In genomic region chr10:103757531-103758293, GRCh38 we compare ENCODE assay signal across 9 cellular contexts.
DNase-seq lines count a peak whose midpoint lies in the region; ATAC-seq and TF ChIP-seq lines count a peak whose summit lies in the region.
"Had no signal": no experiment of that assay in that cellular context is flagged by ENCODE, and none has a peak within 500 bp of the region (broad histone marks: within the 10 kb centered on the region; RNA-seq: fewer than 3 reads in every experiment).

No MANE protein-coding gene starts in this region.

- H2AFZ ChIP-seq in GM23248: no peak overlapping the region
- H2AFZ ChIP-seq: parathyroid adenoma had no signal

- H3K79me2 ChIP-seq in GM23248 (ENCODE audit: insufficient read depth): no peaks in the 10 kb centered on the region
- H3K79me2 ChIP-seq: parathyroid adenoma had no signal

- WGBS in GM23248 (ENCODE audit: low coverage in 1 of 2, low lambda C conversion rate in 2 of 2, missing lambda C conversion rate in 2 of 2), 2 experiments: 58 to 69% methylated on average over 18 of the region's 18 CpGs

- CTCF ChIA-PET in HEK293T (lab: Yijun Ruan, JAX): interaction anchor here (0.8 to 1.2 kb wide), 3 partner anchors 11 to 44 kb away, joined by 3 read pairs; no protein-coding TSS in a partner anchor

- peak overlapping the region in 2 of 5 donors; percentile 23 to 68 for H3K4me3 Mint-ChIP-seq in immature natural killer cell
- no peak overlapping the region for H3K4me3 Mint-ChIP-seq in stimulated activated naive B cell treated with anti-CD40 and anti-IgM and Interleukin-4, amounts not matched to agents 10 μg/mL and 1 μg/mL and 100 μg/mL, for 72 hours

- peak overlapping the region; percentile 17 for H3K9ac ChIP-seq in GM23248
- H3K9ac ChIP-seq: parathyroid adenoma had no signal

- no peaks in the 10 kb centered on the region for H3K9me3 ChIP-seq in GM23248 (ENCODE audit: low read depth)

- POLR2A ChIA-PET in HEK293T (lab: Yijun Ruan, JAX): no interaction called here

- no peak for TF ChIP-seq CTCF in astrocyte of the spinal cord (IDR thresholded peaks at IDR 0.05; ENCODE audit: low read depth, low read length)

- peak overlapping the region; percentile 82 for H3K27ac ChIP-seq in GM23248
- H3K27ac ChIP-seq: parathyroid adenoma had no signal

- peaks cover 0 to 7% (median 5%) of the 10 kb centered on the region in 3 donors for H3K27me3 Mint-ChIP-seq in immature natural killer cell (ENCODE audit: low read depth in 3 of 3)
- peaks cover 26 to 35% of the 10 kb centered on the region in 2 donors for H3K27me3 Mint-ChIP-seq in stimulated activated naive B cell treated with anti-CD40 and anti-IgM and Interleukin-4, amounts not matched to agents 10 μg/mL and 1 μg/mL and 100 μg/mL, for 72 hours

- peak; percentile 25 to 37 for ATAC-seq in stimulated activated naive B cell treated with anti-CD40 and anti-IgM and Interleukin-4, amounts not matched to agents 10 μg/mL and 1 μg/mL and 100 μg/mL, for 72 hours (replicated peaks)

- H3K4me2 ChIP-seq in GM23248 (ENCODE audit: unreplicated experiment): no peak overlapping the region

- no peaks in the 10 kb centered on the region for H3K9me2 ChIP-seq in GM23248 (ENCODE audit: insufficient read depth)

- H3K4me1 Mint-ChIP-seq in immature natural killer cell: peaks cover 13 to 19% of the 10 kb centered on the region in 2 donors
- peaks cover 22 to 28% of the 10 kb centered on the region in 2 donors for H3K4me1 Mint-ChIP-seq in stimulated activated naive B cell treated with anti-CD40 and anti-IgM and Interleukin-4, amounts not matched to agents 10 μg/mL and 1 μg/mL and 100 μg/mL, for 72 hours

- H3K4me1 ChIP-seq in GM23248 (ENCODE audit: insufficient read depth): peaks cover 24% of the 10 kb centered on the region

- H3K4me3 ChIP-seq in GM23248 (no peak overlapping the region), astrocyte of the spinal cord (ENCODE audit: low read depth, low read length) (no peak overlapping the region)

- no peaks in the 10 kb centered on the region for H4K20me1 ChIP-seq in GM23248 (ENCODE audit: insufficient read depth)

- no peaks in the 10 kb centered on the region for H3K36me3 Mint-ChIP-seq in immature natural killer cell
- H3K36me3 Mint-ChIP-seq in stimulated activated naive B cell treated with anti-CD40 and anti-IgM and Interleukin-4, amounts not matched to agents 10 μg/mL and 1 μg/mL and 100 μg/mL, for 72 hours: peaks cover 0 to 1% of the 10 kb centered on the region in 2 donors

- DNase-seq in GM23248 (peak; percentile 77), RPMI7951 (ENCODE audit: low read depth) (peak; percentile 96), astrocyte of the spinal cord (ENCODE audit: low read depth, low spot score) (peak; percentile 87), immature natural killer cell (peak; percentile 14 to 34 (median 22)), HEK293T (ENCODE audit: extremely low spot score) (no peak), 8988T (no peak), NCI-H510A treated with DMSO at 0.1 percent for 48 hours (lab: John Stamatoyannopoulos, UW) (no peak)
- no peak for DNase-seq in stimulated activated naive B cell treated with anti-CD40 and anti-IgM and Interleukin-4, amounts not matched to agents 10 μg/mL and 1 μg/mL and 100 μg/mL, for 72 hours

- in situ Hi-C loops in GM23248 (cut with MboI) (no loop called here), astrocyte of the spinal cord (cut with HindIII; ENCODE audit: low sequenced_read_pairs) (no loop called here)

- no peaks in the 10 kb centered on the region for H3K27me3 ChIP-seq in GM23248 (replicated peaks; ENCODE audit: insufficient read depth)

- peaks cover 0 to under 1% (median 0%) of the 10 kb centered on the region in 6 donors for H3K9me3 Mint-ChIP-seq in immature natural killer cell
- H3K9me3 Mint-ChIP-seq in stimulated activated naive B cell treated with anti-CD40 and anti-IgM and Interleukin-4, amounts not matched to agents 10 μg/mL and 1 μg/mL and 100 μg/mL, for 72 hours: no peaks in the 10 kb centered on the region

- H3K36me3 ChIP-seq in GM23248 (ENCODE audit: low read depth): no peaks in the 10 kb centered on the region

- peak overlapping the region in 1 of 6 donors; percentile 27 for H3K27ac Mint-ChIP-seq in immature natural killer cell
- peak overlapping the region; percentile 70 for H3K27ac Mint-ChIP-seq in stimulated activated naive B cell treated with anti-CD40 and anti-IgM and Interleukin-4, amounts not matched to agents 10 μg/mL and 1 μg/mL and 100 μg/mL, for 72 hours

- H3F3A ChIP-seq in GM23248 (ENCODE audit: insufficient read depth): peaks cover 28% of the 10 kb centered on the region

TF ChIP-seq in HEK293T, 16 proteins besides CTCF, POLR2A, EP300 and RAD21:
- no peak for TF ChIP-seq FOXA1 (IDR thresholded peaks at IDR 0.05)
- TF ChIP-seq SP1 (IDR thresholded peaks at IDR 0.05): no peak
- no peak for TF ChIP-seq HDGF (IDR thresholded peaks at IDR 0.05; ENCODE audit: borderline replicate concordance)
- no peak for TF ChIP-seq SUZ12 (IDR thresholded peaks at IDR 0.05)
- no peak for TF ChIP-seq PKNOX1 (IDR thresholded peaks at IDR 0.05)
- TF ChIP-seq LEF1 (IDR thresholded peaks at IDR 0.05; ENCODE audit: borderline replicate concordance): no peak
- TF ChIP-seq ZNF384 (IDR thresholded peaks at IDR 0.05): no peak
- no peak for TF ChIP-seq L3MBTL2 (conservative IDR thresholded peaks at IDR 0.05)
- TF ChIP-seq BHLHE40 (IDR thresholded peaks at IDR 0.05; ENCODE audit: borderline replicate concordance): no peak

Comparison
In these comparisons a context has a peak if more than half of its experiments do, and no peak if none do; other contexts are left out.
1. DNase-seq: peak in GM23248 (single experiment), RPMI7951 (single experiment), astrocyte of the spinal cord (single experiment) and immature natural killer cell (3 of 3); none in stimulated activated naive B cell treated with anti-CD40 and anti-IgM and Interleukin-4, amounts not matched to agents 10 μg/mL and 1 μg/mL and 100 μg/mL, for 72 hours (single experiment), HEK293T (single experiment), 8988T (single experiment) and NCI-H510A treated with DMSO at 0.1 percent for 48 hours (single experiment).